In the genomic region with DNA sequence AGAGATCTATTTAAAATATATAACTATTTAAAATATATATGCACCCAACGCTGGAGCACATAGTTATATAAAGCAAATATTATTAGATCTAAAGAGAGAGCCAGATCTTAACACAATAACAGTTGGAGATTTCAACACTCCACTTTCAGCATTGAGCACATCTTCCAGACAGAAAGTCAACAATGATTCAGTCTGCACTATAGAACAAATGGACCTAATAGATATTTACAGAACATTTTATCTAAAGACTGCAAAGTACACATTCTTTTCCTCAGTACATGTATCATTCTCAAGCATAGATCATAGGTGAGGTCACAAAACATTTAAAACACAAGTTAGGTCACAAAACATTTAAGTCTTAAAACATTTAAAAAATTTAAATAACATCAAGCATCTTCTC, we compare ENCODE assay signal across 1 cellular context.
TF ChIP-seq lines count a peak whose summit lies in the region.

No MANE protein-coding gene starts in this region.

TF ChIP-seq in liver, 16 proteins besides CTCF, POLR2A, EP300 and RAD21 (continued from another document):
- TF ChIP-seq, protein P1, sequence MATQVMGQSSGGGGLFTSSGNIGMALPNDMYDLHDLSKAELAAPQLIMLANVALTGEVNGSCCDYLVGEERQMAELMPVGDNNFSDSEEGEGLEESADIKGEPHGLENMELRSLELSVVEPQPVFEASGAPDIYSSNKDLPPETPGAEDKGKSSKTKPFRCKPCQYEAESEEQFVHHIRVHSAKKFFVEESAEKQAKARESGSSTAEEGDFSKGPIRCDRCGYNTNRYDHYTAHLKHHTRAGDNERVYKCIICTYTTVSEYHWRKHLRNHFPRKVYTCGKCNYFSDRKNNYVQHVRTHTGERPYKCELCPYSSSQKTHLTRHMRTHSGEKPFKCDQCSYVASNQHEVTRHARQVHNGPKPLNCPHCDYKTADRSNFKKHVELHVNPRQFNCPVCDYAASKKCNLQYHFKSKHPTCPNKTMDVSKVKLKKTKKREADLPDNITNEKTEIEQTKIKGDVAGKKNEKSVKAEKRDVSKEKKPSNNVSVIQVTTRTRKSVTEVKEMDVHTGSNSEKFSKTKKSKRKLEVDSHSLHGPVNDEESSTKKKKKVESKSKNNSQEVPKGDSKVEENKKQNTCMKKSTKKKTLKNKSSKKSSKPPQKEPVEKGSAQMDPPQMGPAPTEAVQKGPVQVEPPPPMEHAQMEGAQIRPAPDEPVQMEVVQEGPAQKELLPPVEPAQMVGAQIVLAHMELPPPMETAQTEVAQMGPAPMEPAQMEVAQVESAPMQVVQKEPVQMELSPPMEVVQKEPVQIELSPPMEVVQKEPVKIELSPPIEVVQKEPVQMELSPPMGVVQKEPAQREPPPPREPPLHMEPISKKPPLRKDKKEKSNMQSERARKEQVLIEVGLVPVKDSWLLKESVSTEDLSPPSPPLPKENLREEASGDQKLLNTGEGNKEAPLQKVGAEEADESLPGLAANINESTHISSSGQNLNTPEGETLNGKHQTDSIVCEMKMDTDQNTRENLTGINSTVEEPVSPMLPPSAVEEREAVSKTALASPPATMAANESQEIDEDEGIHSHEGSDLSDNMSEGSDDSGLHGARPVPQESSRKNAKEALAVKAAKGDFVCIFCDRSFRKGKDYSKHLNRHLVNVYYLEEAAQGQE (IDR thresholded peaks at IDR 0.05): no peak
- peak; percentile 89 for TF ChIP-seq FOXA2 (IDR thresholded peaks at IDR 0.05)
